1 cellular context compared by ENCODE assay signal in genomic region chr9:79551999-79552398, GRCh38.
TF ChIP-seq lines count a peak whose summit lies in the region.

No MANE protein-coding gene starts in this region.

TF ChIP-seq in SK-N-SH, 30 proteins besides CTCF, POLR2A, EP300 and RAD21 (continued from another document):
- TF ChIP-seq RCOR1 (IDR thresholded peaks at IDR 0.05; ENCODE audit: low read length): no peak
